ENCODE assay signal across 14 cellular contexts in the genomic region with DNA sequence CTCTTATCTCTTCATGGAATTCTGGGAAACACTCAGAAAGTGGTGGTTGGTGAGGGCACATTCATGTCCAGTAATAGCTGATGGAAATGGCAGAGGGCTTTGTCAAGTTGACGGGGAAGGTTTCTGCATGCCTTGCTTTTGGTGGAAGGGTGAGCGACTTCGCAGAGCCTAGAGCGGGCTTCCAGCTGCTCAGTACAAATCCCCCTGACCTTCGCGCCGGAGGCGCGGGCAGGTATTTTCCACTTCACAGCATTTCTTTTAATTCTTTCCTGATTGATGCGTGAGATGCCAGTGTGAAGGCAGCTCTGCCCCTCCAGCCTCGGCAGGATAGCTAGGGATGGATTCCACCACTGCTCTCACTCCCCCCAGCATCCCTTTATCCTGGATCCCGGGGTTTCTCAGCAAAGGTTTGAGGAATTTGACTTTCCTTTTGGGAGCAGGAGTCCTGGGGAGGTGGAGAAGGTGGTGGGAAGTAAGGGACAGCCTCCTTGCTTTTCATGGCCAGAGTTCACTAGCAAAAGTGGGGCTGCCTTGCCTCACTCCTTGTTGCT.
"Had no signal": no experiment of that assay in that cellular context is flagged by ENCODE, and none has a peak within 500 bp of the region (broad histone marks: within the 10 kb centered on the region; RNA-seq: fewer than 3 reads in every experiment).

No MANE protein-coding gene starts in this region.

- H3K9me3 Mint-ChIP-seq: activated T-cell treated with anti-CD3 and anti-CD28 coated beads, Interleukin-2, amount 50 U/mL, for 72 hours; neural crest cell; T-helper 2 cell treated with Interferon-gamma antibody and Interleukin-4, amounts not matched to agents 5 μg/mL and 100 μg/mL, for 36 hours had no signal

- H3K4me3 Mint-ChIP-seq: activated naive CD8-positive, alpha-beta T cell; activated T-cell treated with anti-CD3 and anti-CD28 coated beads, Interleukin-2, amount 50 U/mL, for 72 hours; neural crest cell; T-helper 2 cell treated with Interferon-gamma antibody and Interleukin-4, amounts not matched to agents 5 μg/mL and 100 μg/mL, for 36 hours had no signal

- H3K27me3 Mint-ChIP-seq: activated naive CD8-positive, alpha-beta T cell had no signal

- ATAC-seq: foreskin keratinocyte, left colon, right cardiac atrium had no signal

- DNase-seq: activated CD4-positive, alpha-beta T cell treated with anti-CD3 and anti-CD28 coated beads, Interleukin-2, amount 50 U/mL, for 1 hour; activated CD8-positive, alpha-beta memory T cell treated with anti-CD3 and anti-CD28 coated beads, Interleukin-2, amount 50 U/mL, for 4 hours; activated gamma-delta T cell treated with Interleukin-2 at 50 U/mL for 16 hours; activated T-cell treated with anti-CD3 and anti-CD28 coated beads, Interleukin-2, amount 50 U/mL, for 72 hours; dorsolateral prefrontal cortex; foreskin keratinocyte; hippocampal formation; islet precursor cell; left colon; right cardiac atrium; thyroid gland had no signal

- H3K27ac Mint-ChIP-seq: activated naive CD8-positive, alpha-beta T cell; activated T-cell treated with anti-CD3 and anti-CD28 coated beads, Interleukin-2, amount 50 U/mL, for 72 hours; T-helper 2 cell treated with Interferon-gamma antibody and Interleukin-4, amounts not matched to agents 5 μg/mL and 100 μg/mL, for 36 hours had no signal
